ENCODE assay signal across 27 cellular contexts in genomic region chr5:154223320-154223719, GRCh38. TPM values are rescaled to one million over a fixed set of nuclear protein-coding genes. Genes with fewer than 3 reads are reported as not detected.
DNase-seq lines count a peak whose midpoint lies in the region; ATAC-seq and TF ChIP-seq lines count a peak whose summit lies in the region.
"Had no signal": no experiment of that assay in that cellular context is flagged by ENCODE, and none has a peak within 500 bp of the region (broad histone marks: within the 10 kb centered on the region; RNA-seq: fewer than 3 reads in every experiment).

No MANE protein-coding gene starts in this region.

- no peaks in the 10 kb centered on the region for H3K27me3 Mint-ChIP-seq in MCF 10A (ENCODE audit: insufficient read depth, unreplicated experiment)
- no peaks in the 10 kb centered on the region for H3K27me3 Mint-ChIP-seq in activated T-helper 17 cell treated with anti-CD3 and anti-CD28 coated beads, Interleukin-2, amount 50 U/mL, for 72 hours
- H3K27me3 Mint-ChIP-seq in activated CD8-positive, alpha-beta T cell treated with anti-CD3 and anti-CD28 coated beads, Interleukin-2, amount 10 ng/mL, durations not matched to agents 7 days and 5 days (ENCODE audit: low read depth): no peaks in the 10 kb centered on the region
- H3K27me3 Mint-ChIP-seq: naive thymus-derived CD4-positive, alpha-beta T cell; stimulated activated memory B cell treated with anti-CD40 and anti-IgM and Interleukin-4, amounts not matched to agents 10 μg/mL and 1 μg/mL and 100 μg/mL, for 72 hours had no signal

- CTCF ChIA-PET in MCF 10A (lab: Yijun Ruan, JAX) (interaction anchor here (0.9 to 1.0 kb wide), 2 partner anchors 25 to 179 kb away, joined by 3 read pairs; no protein-coding TSS in a partner anchor), mammary epithelial cell (lab: Charles Lee; ENCODE audit: low non-redundant PET) (no interaction called here), RWPE1 (lab: Yijun Ruan, JAX) (no interaction called here)
- CTCF ChIA-PET in activated CD8-positive, alpha-beta T cell treated with anti-CD3 and anti-CD28 coated beads, Interleukin-2, amount 10 ng/mL, durations not matched to agents 7 days and 5 days (lab: Charles Lee): interaction anchor here (1.4 to 5.9 kb wide), 2 partner anchors 13 to 33 kb away, joined by 7 to 29 read pairs; partner anchors contain the start of gene GALNT10

- H3K4me3 Mint-ChIP-seq in MCF 10A (ENCODE audit: unreplicated experiment): no peak overlapping the region
- no peak overlapping the region for H3K4me3 Mint-ChIP-seq in activated T-helper 17 cell treated with anti-CD3 and anti-CD28 coated beads, Interleukin-2, amount 50 U/mL, for 72 hours
- no peak overlapping the region for H3K4me3 Mint-ChIP-seq in stimulated activated effector memory CD8-positive, alpha-beta T cell treated with anti-CD3 and anti-CD28 coated beads, Interleukin-12 subunit alpha, Interleukin-12 subunit beta, amount 100 ng/mL, for 72 hours
- no peak overlapping the region for H3K4me3 Mint-ChIP-seq in activated CD8-positive, alpha-beta T cell treated with anti-CD3 and anti-CD28 coated beads, Interleukin-2, amount 10 ng/mL, durations not matched to agents 7 days and 5 days
- H3K4me3 Mint-ChIP-seq: activated T-cell treated with anti-CD3 and anti-CD28 coated beads, Interleukin-2, amount 50 U/mL, for 4 hours; GM23338; stimulated activated memory B cell treated with anti-CD40 and anti-IgM and Interleukin-4, amounts not matched to agents 10 μg/mL and 1 μg/mL and 100 μg/mL, for 72 hours had no signal

- no peak overlapping the region for H2AFZ ChIP-seq in mammary epithelial cell (ENCODE audit: low read depth, low read length)
- H2AFZ ChIP-seq in KMS-11 (ENCODE audit: low read depth): no peak overlapping the region
- H2AFZ ChIP-seq: GM23338, hepatocyte had no signal

- H3K9me3 Mint-ChIP-seq in MCF 10A (ENCODE audit: unreplicated experiment): peaks cover 20% of the 10 kb centered on the region
- peaks cover 4% of the 10 kb centered on the region for H3K9me3 Mint-ChIP-seq in activated T-helper 17 cell treated with anti-CD3 and anti-CD28 coated beads, Interleukin-2, amount 50 U/mL, for 72 hours
- H3K9me3 Mint-ChIP-seq in stimulated activated effector memory CD8-positive, alpha-beta T cell treated with anti-CD3 and anti-CD28 coated beads, Interleukin-12 subunit alpha, Interleukin-12 subunit beta, amount 100 ng/mL, for 72 hours: peaks cover 17% of the 10 kb centered on the region
- H3K9me3 Mint-ChIP-seq in activated CD8-positive, alpha-beta T cell treated with anti-CD3 and anti-CD28 coated beads, Interleukin-2, amount 10 ng/mL, durations not matched to agents 7 days and 5 days (ENCODE audit: insufficient read depth): peaks cover 17% of the 10 kb centered on the region

- H3K27me3 ChIP-seq in mammary epithelial cell (ENCODE audit: insufficient read depth, low read length) (no peaks in the 10 kb centered on the region), KMS-11 (ENCODE audit: insufficient read depth, low read depth) (no peaks in the 10 kb centered on the region)
- H3K27me3 ChIP-seq: adrenal gland, brain microvascular endothelial cell, esophagus muscularis mucosa, gastrocnemius medialis, hepatocyte had no signal

- POLR2A ChIA-PET in MCF 10A (lab: Yijun Ruan, JAX): no interaction called here
- POLR2A ChIA-PET in RWPE1 (lab: Yijun Ruan, JAX; ENCODE audit: low non-redundant PET): no interaction called here
- POLR2A ChIA-PET in activated CD8-positive, alpha-beta T cell treated with anti-CD3 and anti-CD28 coated beads, Interleukin-2, amount 10 ng/mL, durations not matched to agents 7 days and 5 days (lab: Charles Lee): interaction anchor here (3.0 kb wide), 1 partner anchor 33 kb away, joined by 11 read pairs; the partner anchor contains the start of gene GALNT10

- no peak for ATAC-seq in activated T-helper 17 cell treated with anti-CD3 and anti-CD28 coated beads, Interleukin-2, amount 50 U/mL, for 72 hours (replicated peaks)
- ATAC-seq in stimulated activated effector memory CD8-positive, alpha-beta T cell treated with anti-CD3 and anti-CD28 coated beads, Interleukin-12 subunit alpha, Interleukin-12 subunit beta, amount 100 ng/mL, for 72 hours: no peak
- no peak for ATAC-seq in activated CD8-positive, alpha-beta T cell treated with anti-CD3 and anti-CD28 coated beads, Interleukin-2, amount 10 ng/mL, durations not matched to agents 7 days and 5 days
- ATAC-seq: activated T-cell treated with anti-CD3 and anti-CD28 coated beads, Interleukin-2, amount 50 U/mL, for 4 hours; gastrocnemius medialis; GM23338; left lobe of liver; naive thymus-derived CD4-positive, alpha-beta T cell; stimulated activated memory B cell treated with anti-CD40 and anti-IgM and Interleukin-4, amounts not matched to agents 10 μg/mL and 1 μg/mL and 100 μg/mL, for 72 hours had no signal

- dilution Hi-C loops in mammary epithelial cell (cut with HindIII; ENCODE audit: low sequenced_read_pairs): no loop called here

- intact Hi-C loops in MCF 10A (cut with micrococcal nuclease) (loop anchor here (5.0 kb wide), 1 partner anchor 84 kb away; no protein-coding TSS in a partner anchor), mammary epithelial cell (cut with micrococcal nuclease) (no loop called here)

- H3K27ac Mint-ChIP-seq in MCF 10A (ENCODE audit: low read depth, unreplicated experiment): no peak overlapping the region
- peak overlapping the region; percentile 80 for H3K27ac Mint-ChIP-seq in activated T-helper 17 cell treated with anti-CD3 and anti-CD28 coated beads, Interleukin-2, amount 50 U/mL, for 72 hours
- H3K27ac Mint-ChIP-seq in stimulated activated effector memory CD8-positive, alpha-beta T cell treated with anti-CD3 and anti-CD28 coated beads, Interleukin-12 subunit alpha, Interleukin-12 subunit beta, amount 100 ng/mL, for 72 hours: peak overlapping the region; percentile 94
- no peak overlapping the region for H3K27ac Mint-ChIP-seq in activated CD8-positive, alpha-beta T cell treated with anti-CD3 and anti-CD28 coated beads, Interleukin-2, amount 10 ng/mL, durations not matched to agents 7 days and 5 days
- H3K27ac Mint-ChIP-seq: GM23338; stimulated activated memory B cell treated with anti-CD40 and anti-IgM and Interleukin-4, amounts not matched to agents 10 μg/mL and 1 μg/mL and 100 μg/mL, for 72 hours had no signal

- H3K79me2 ChIP-seq in mammary epithelial cell (ENCODE audit: insufficient read depth, low read length) (no peaks in the 10 kb centered on the region), KMS-11 (ENCODE audit: insufficient read depth, low read depth) (no peaks in the 10 kb centered on the region)
- H3K79me2 ChIP-seq: hepatocyte had no signal

- in situ Hi-C loops in mammary epithelial cell (cut with MboI; ENCODE audit: low sequenced_read_pairs in 2 of 2): no loop called here

- H3K4me2 ChIP-seq in mammary epithelial cell (ENCODE audit: insufficient read depth, low read depth, low read length): no peak overlapping the region
- H3K4me2 ChIP-seq in KMS-11: 0 out of 2 replicates have a peak overlapping the region, but pooled peaks have one; percentile 87
- H3K4me2 ChIP-seq: GM23338, hepatocyte had no signal

- H3K4me1 ChIP-seq in mammary epithelial cell (ENCODE audit: insufficient read depth, low read length): peaks cover 32% of the 10 kb centered on the region
- H3K4me1 ChIP-seq in KMS-11 (ENCODE audit: low read depth, poor library complexity, severe bottlenecking): peaks cover 47% of the 10 kb centered on the region
- H3K4me1 ChIP-seq: gastrocnemius medialis had no signal

- H3K9ac ChIP-seq in mammary epithelial cell (ENCODE audit: insufficient read depth, low read length): no peak overlapping the region
- no peak overlapping the region for H3K9ac ChIP-seq in KMS-11

- TF ChIP-seq CTCF in MCF 10A (IDR thresholded peaks at IDR 0.05; ENCODE audit: unreplicated experiment): no peak
- TF ChIP-seq CTCF in mammary epithelial cell (conservative IDR thresholded peaks at IDR 0.05 in 1 of 2, IDR thresholded peaks at IDR 0.05 in 1 of 2; ENCODE audit: extremely low read depth in 1 of 2, insufficient read depth in 1 of 2, low read depth in 1 of 2, low read length in 2 of 2): no peak
- TF ChIP-seq CTCF in KMS-11 (conservative IDR thresholded peaks at IDR 0.05; ENCODE audit: low read depth, low read length): no peak
- TF ChIP-seq CTCF in RWPE1 (conservative IDR thresholded peaks at IDR 0.05; ENCODE audit: low read depth): no peak

- H3K4me3 ChIP-seq in mammary epithelial cell (replicated peaks in 1 of 3; ENCODE audit: insufficient read depth in 1 of 3, low read depth in 2 of 3, low read length in 3 of 3) (no peak overlapping the region), KMS-11 (IDR thresholded peaks at IDR 0.05; ENCODE audit: insufficient read depth, low read depth, low read length) (no peak overlapping the region)
- H3K4me3 ChIP-seq: adrenal gland, esophagus muscularis mucosa, gastrocnemius medialis, GM23338, hepatocyte, thoracic aorta had no signal

- WGBS in mammary epithelial cell (ENCODE audit: low coverage, missing lambda C conversion rate): 59% methylated on average over 2 of the region's 3 CpGs

- H3K9me3 ChIP-seq in mammary epithelial cell (replicated peaks; ENCODE audit: insufficient read depth, low read length): no peaks in the 10 kb centered on the region
- H3K9me3 ChIP-seq: adrenal gland, esophagus muscularis mucosa, gastrocnemius medialis, thoracic aorta had no signal

- no peak overlapping the region for H3K27ac ChIP-seq in mammary epithelial cell (ENCODE audit: insufficient read depth, low read depth, low read length)
- no peak overlapping the region for H3K27ac ChIP-seq in KMS-11
- no peak overlapping the region for H3K27ac ChIP-seq in RWPE1
- H3K27ac ChIP-seq: adrenal gland, brain microvascular endothelial cell, C4-2B, esophagus muscularis mucosa, gastrocnemius medialis, hepatocyte had no signal

- peak; percentile 29 for DNase-seq in MCF 10A (ENCODE audit: unreplicated experiment)
- no peak for DNase-seq in mammary epithelial cell
- no peak for DNase-seq in stimulated activated effector memory CD8-positive, alpha-beta T cell treated with anti-CD3 and anti-CD28 coated beads, Interleukin-12 subunit alpha, Interleukin-12 subunit beta, amount 100 ng/mL, for 72 hours (ENCODE audit: low spot score in 2 of 2)
- DNase-seq in RWPE1 (ENCODE audit: low spot score): no peak
- DNase-seq in EL: no peak
- DNase-seq in activated CD8-positive, alpha-beta T cell treated with anti-CD3 and anti-CD28 coated beads, Interleukin-2, amount 10 ng/mL, durations not matched to agents 7 days and 5 days: no peak
- DNase-seq: activated CD4-positive, alpha-beta T cell treated with anti-CD3 and anti-CD28 coated beads for 48 hours; activated naive CD4-positive, alpha-beta T cell treated with Interleukin-2 at 50 U/mL for 16 hours; activated T-cell treated with anti-CD3 and anti-CD28 coated beads, Interleukin-2, amount 50 U/mL, for 4 hours; adrenal gland; brain microvascular endothelial cell; gastrocnemius medialis; GDM1; naive thymus-derived CD4-positive, alpha-beta T cell; NCI-H1105; NCI-H1930; NCI-H446 treated with DMSO at 0.1 percent for 48 hours; T-helper 2 cell had no signal

- H3K36me3 ChIP-seq in mammary epithelial cell (ENCODE audit: insufficient read depth, low read length): no peaks in the 10 kb centered on the region
- H3K36me3 ChIP-seq in KMS-11 (ENCODE audit: insufficient read depth): no peaks in the 10 kb centered on the region
- H3K36me3 ChIP-seq: adrenal gland, brain microvascular endothelial cell, gastrocnemius medialis, thoracic aorta had no signal

- peaks cover 7% of the 10 kb centered on the region for H3K36me3 Mint-ChIP-seq in MCF 10A (ENCODE audit: insufficient read depth, unreplicated experiment)
- peaks cover 36% of the 10 kb centered on the region for H3K36me3 Mint-ChIP-seq in activated T-helper 17 cell treated with anti-CD3 and anti-CD28 coated beads, Interleukin-2, amount 50 U/mL, for 72 hours (ENCODE audit: low read depth)
- H3K36me3 Mint-ChIP-seq in stimulated activated effector memory CD8-positive, alpha-beta T cell treated with anti-CD3 and anti-CD28 coated beads, Interleukin-12 subunit alpha, Interleukin-12 subunit beta, amount 100 ng/mL, for 72 hours: peaks cover 39% of the 10 kb centered on the region
- peaks cover 41% of the 10 kb centered on the region for H3K36me3 Mint-ChIP-seq in activated CD8-positive, alpha-beta T cell treated with anti-CD3 and anti-CD28 coated beads, Interleukin-2, amount 10 ng/mL, durations not matched to agents 7 days and 5 days (ENCODE audit: low read depth)

- BruUV-seq in MCF 10A (replicated peaks; lab: Mats Ljungman, UMichigan): no TSS peak
- no TSS peak for BruUV-seq in mammary epithelial cell (replicated peaks; lab: Mats Ljungman, UMichigan)

- peaks cover 28% of the 10 kb centered on the region for H3K4me1 Mint-ChIP-seq in MCF 10A (ENCODE audit: insufficient read depth, unreplicated experiment)
- peaks cover 41% of the 10 kb centered on the region for H3K4me1 Mint-ChIP-seq in activated T-helper 17 cell treated with anti-CD3 and anti-CD28 coated beads, Interleukin-2, amount 50 U/mL, for 72 hours
- H3K4me1 Mint-ChIP-seq in stimulated activated effector memory CD8-positive, alpha-beta T cell treated with anti-CD3 and anti-CD28 coated beads, Interleukin-12 subunit alpha, Interleukin-12 subunit beta, amount 100 ng/mL, for 72 hours: peaks cover 60% of the 10 kb centered on the region
- peaks cover 33% of the 10 kb centered on the region for H3K4me1 Mint-ChIP-seq in activated CD8-positive, alpha-beta T cell treated with anti-CD3 and anti-CD28 coated beads, Interleukin-2, amount 10 ng/mL, durations not matched to agents 7 days and 5 days (ENCODE audit: low read depth)

- no peaks in the 10 kb centered on the region for H4K20me1 ChIP-seq in mammary epithelial cell (ENCODE audit: insufficient read depth, low read length)
- no peaks in the 10 kb centered on the region for H4K20me1 ChIP-seq in KMS-11 (ENCODE audit: insufficient read depth)

RNA-seq across cellular contexts. Expression of gene GALNT10, which starts 32.8 kb away (rescaled TPM):
- 46.8 and 57.4 TPM in 2 replicates for total RNA-seq in MCF 10A (2022)
- 10 to 100 TPM; 31.3 to 34.0 TPM for total RNA-seq in mammary epithelial cell
- polyA plus RNA-seq in mammary epithelial cell: 16.0 TPM
- polyA minus RNA-seq in mammary epithelial cell: 41.9 TPM
- total RNA-seq in activated T-helper 17 cell treated with anti-CD3 and anti-CD28 coated beads, Interleukin-2, amount 50 U/mL, for 72 hours: 10 to 100 TPM; 21.5 to 45.3 TPM
- 10 to 100 TPM; 21.6 to 23.7 TPM for total RNA-seq in activated CD8-positive, alpha-beta T cell treated with anti-CD3 and anti-CD28 coated beads, Interleukin-2, amount 10 ng/mL, durations not matched to agents 7 days and 5 days

Comparison
In these comparisons a context has a peak if more than half of its experiments do, and no peak if none do; other contexts are left out.
1. CTCF ChIA-PET loops: an anchor here in MCF 10A (0.9 to 1.0 kb wide) and activated CD8-positive, alpha-beta T cell treated with anti-CD3 and anti-CD28 coated beads, Interleukin-2, amount 10 ng/mL, durations not matched to agents 7 days and 5 days (1.4 to 5.9 kb wide); none called in mammary epithelial cell and RWPE1.
2. H3K27ac Mint-ChIP-seq: peak in activated T-helper 17 cell treated with anti-CD3 and anti-CD28 coated beads, Interleukin-2, amount 50 U/mL, for 72 hours (single experiment) and stimulated activated effector memory CD8-positive, alpha-beta T cell treated with anti-CD3 and anti-CD28 coated beads, Interleukin-12 subunit alpha, Interleukin-12 subunit beta, amount 100 ng/mL, for 72 hours (single experiment); none in MCF 10A (single experiment) and activated CD8-positive, alpha-beta T cell treated with anti-CD3 and anti-CD28 coated beads, Interleukin-2, amount 10 ng/mL, durations not matched to agents 7 days and 5 days (single experiment).